Comparison of ENCODE assay signal across 8 cellular contexts in the genomic region with DNA sequence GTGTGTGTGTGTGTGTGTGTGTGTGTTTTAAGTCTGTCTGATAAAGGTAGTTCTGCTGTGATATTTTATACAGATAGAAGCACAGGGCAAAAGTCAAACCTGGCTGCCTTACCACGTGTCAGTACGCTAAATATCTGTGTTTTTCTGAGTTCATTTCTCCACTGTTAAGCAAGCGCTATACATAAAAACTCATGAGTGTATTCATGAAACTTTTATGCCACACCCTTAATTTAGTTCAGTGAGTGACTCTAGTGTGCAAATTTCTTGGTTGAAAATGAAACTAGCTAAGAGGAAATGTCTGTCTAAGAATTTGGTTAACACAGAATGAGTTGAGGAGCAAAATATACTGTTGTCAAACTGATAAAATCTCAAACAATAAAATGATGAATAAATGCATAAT. TPM values are rescaled to one million over a fixed set of nuclear protein-coding genes. Genes with fewer than 3 reads are reported as not detected.
A peak's percentile ranks its signal among the peaks of the same experiment; 100 is the strongest.
DNase-seq lines count a peak whose midpoint lies in the region; ATAC-seq and TF ChIP-seq lines count a peak whose summit lies in the region.

No MANE protein-coding gene starts in this region.

- H3K79me2 ChIP-seq in DND-41 (ENCODE audit: insufficient read depth, low read length) (no peaks in the 10 kb centered on the region), SK-N-SH (ENCODE audit: insufficient read depth) (no peaks in the 10 kb centered on the region)

- ATAC-seq in DND-41 (ENCODE audit: insufficient read depth, low read depth) (0 out of 3 replicates have a peak, but pooled peaks have one; percentile 42), GM19455 (IDR thresholded peaks at IDR 0.05; ENCODE audit: unreplicated experiment) (peak; percentile 90), HG03342 (IDR thresholded peaks at IDR 0.05; ENCODE audit: unreplicated experiment) (peak; percentile 94)
- ATAC-seq in central memory CD8-positive, alpha-beta T cell (replicated peaks; ENCODE audit: extremely low read depth, poor library complexity, severe bottlenecking), result peak; percentile 74

- H3K27me3 Mint-ChIP-seq in central memory CD8-positive, alpha-beta T cell, result no peaks in the 10 kb centered on the region

- H3K36me3 ChIP-seq in DND-41 (ENCODE audit: insufficient read depth, low read length) (peaks cover 32% of the 10 kb centered on the region), SK-N-SH (replicated peaks in 1 of 2; ENCODE audit: control insufficient read depth in 1 of 2, insufficient read depth in 2 of 2, low read length in 1 of 2) (no peaks in the 10 kb centered on the region)

- DNase-seq in DND-41 (no peak), ecto neural progenitor cell (ENCODE audit: low spot score) (no peak), AG08395 (ENCODE audit: low spot score) (no peak), AML-193 (lab: John Stamatoyannopoulos, UW) (no peak), SK-N-SH (no peak)
- DNase-seq in central memory CD8-positive, alpha-beta T cell (ENCODE audit: low spot score in 2 of 2), result no peak

- TF ChIP-seq EP300 in SK-N-SH (IDR thresholded peaks at IDR 0.05; ENCODE audit: borderline replicate concordance in 1 of 2, low read depth in 1 of 2, low read length in 1 of 2), result no peak

- WGBS in SK-N-SH (ENCODE audit: low lambda C conversion rate), result 90% methylated on average over 3 of the region's 3 CpGs

- H3K27ac Mint-ChIP-seq in central memory CD8-positive, alpha-beta T cell (ENCODE audit: low read depth), result peak overlapping the region; percentile 67

- no peaks in the 10 kb centered on the region for H3K27me3 ChIP-seq in DND-41 (ENCODE audit: insufficient read depth, low read length, poor library complexity)
- H3K27me3 ChIP-seq in SK-N-SH (ENCODE audit: insufficient read depth), result no peaks in the 10 kb centered on the region

- no peaks in the 10 kb centered on the region; the same call in 1 of the 2 replicates for H3K4me1 ChIP-seq in DND-41 (ENCODE audit: insufficient read depth, low read length)
- no peaks in the 10 kb centered on the region; a peak in 1 of 4 replicates for H3K4me1 ChIP-seq in SK-N-SH (ENCODE audit: control insufficient read depth in 1 of 2, insufficient read depth in 2 of 2, low read depth in 1 of 2, low read length in 1 of 2)

- no peaks in the 10 kb centered on the region for H3F3A ChIP-seq in SK-N-SH (replicated peaks; ENCODE audit: insufficient read depth)

- no peaks in the 10 kb centered on the region for H3K9me2 ChIP-seq in SK-N-SH

- H2AFZ ChIP-seq in DND-41 (ENCODE audit: low read depth, low read length) (no peak overlapping the region), SK-N-SH (ENCODE audit: low read depth) (no peak overlapping the region)

- CTCF ChIA-PET in SK-N-SH (lab: Yijun Ruan, JAX), result interaction anchor here (0.6 to 1.4 kb wide), 3 partner anchors 8 to 293 kb away, joined by 3 read pairs; no protein-coding TSS in a partner anchor

- peak overlapping the region; percentile 58 for H3K4me3 Mint-ChIP-seq in central memory CD8-positive, alpha-beta T cell

- POLR2A ChIA-PET in SK-N-SH (lab: Yijun Ruan, JAX), result no interaction called here

- TF ChIP-seq CTCF in DND-41 (IDR thresholded peaks at IDR 0.05; ENCODE audit: borderline replicate concordance, extremely low read depth, low read length, poor library complexity, severe bottlenecking) (no peak), SK-N-SH (IDR thresholded peaks at IDR 0.05) (no peak)

- no peak for TF ChIP-seq RAD21 in SK-N-SH (IDR thresholded peaks at IDR 0.05; ENCODE audit: low read length)

- peaks cover 21% of the 10 kb centered on the region for H3K36me3 Mint-ChIP-seq in central memory CD8-positive, alpha-beta T cell (ENCODE audit: insufficient read depth)

- H3K4me3 ChIP-seq in DND-41 (ENCODE audit: low read depth in 1 of 2, low read length in 2 of 2) (no peak overlapping the region), SK-N-SH (ENCODE audit: low read depth in 2 of 2, low read length in 1 of 2) (no peak overlapping the region)

- H3K4me1 Mint-ChIP-seq in central memory CD8-positive, alpha-beta T cell, result peaks cover 44% of the 10 kb centered on the region

- no peak overlapping the region for H3K9ac ChIP-seq in DND-41 (ENCODE audit: low read depth, low read length)
- H3K9ac ChIP-seq in SK-N-SH, result no peak overlapping the region

- no peaks in the 10 kb centered on the region for H3K9me3 Mint-ChIP-seq in central memory CD8-positive, alpha-beta T cell

- H3K27ac ChIP-seq in DND-41 (ENCODE audit: low read length), result 0 out of 2 replicates have a peak overlapping the region, but pooled peaks have one; percentile 28
- H3K27ac ChIP-seq in SK-N-SH (ENCODE audit: low read depth in 2 of 2, low read length in 1 of 2), result no peak overlapping the region

- H4K20me1 ChIP-seq in DND-41 (ENCODE audit: insufficient read depth, low read length) (no peaks in the 10 kb centered on the region), SK-N-SH (ENCODE audit: insufficient read depth) (no peaks in the 10 kb centered on the region)

- H3K4me2 ChIP-seq in DND-41 (ENCODE audit: insufficient read depth, low read length) (no peak overlapping the region), SK-N-SH (no peak overlapping the region)

- H3K9me3 ChIP-seq in DND-41 (ENCODE audit: insufficient read depth, low read length, severe bottlenecking), result no peaks in the 10 kb centered on the region
- H3K9me3 ChIP-seq in SK-N-SH, result no peaks in the 10 kb centered on the region

TF ChIP-seq in SK-N-SH, 30 proteins besides CTCF, POLR2A, EP300 and RAD21 (continues in another document):
- TF ChIP-seq CHD2 (IDR thresholded peaks at IDR 0.05; ENCODE audit: low read length, partially characterized antibody), result no peak
- TF ChIP-seq IRF3 (IDR thresholded peaks at IDR 0.05; ENCODE audit: low read depth, low read length), result no peak
- no peak for TF ChIP-seq REST (IDR thresholded peaks at IDR 0.05; ENCODE audit: low read depth, low read length)
- TF ChIP-seq GABPA (IDR thresholded peaks at IDR 0.05; ENCODE audit: low read depth), result no peak
- TF ChIP-seq TEAD4 (IDR thresholded peaks at IDR 0.05; ENCODE audit: borderline replicate concordance, insufficient read depth), result no peak
- TF ChIP-seq USF2 (IDR thresholded peaks at IDR 0.05; ENCODE audit: borderline replicate concordance, low read depth, low read length), result no peak
- TF ChIP-seq, protein P1, sequence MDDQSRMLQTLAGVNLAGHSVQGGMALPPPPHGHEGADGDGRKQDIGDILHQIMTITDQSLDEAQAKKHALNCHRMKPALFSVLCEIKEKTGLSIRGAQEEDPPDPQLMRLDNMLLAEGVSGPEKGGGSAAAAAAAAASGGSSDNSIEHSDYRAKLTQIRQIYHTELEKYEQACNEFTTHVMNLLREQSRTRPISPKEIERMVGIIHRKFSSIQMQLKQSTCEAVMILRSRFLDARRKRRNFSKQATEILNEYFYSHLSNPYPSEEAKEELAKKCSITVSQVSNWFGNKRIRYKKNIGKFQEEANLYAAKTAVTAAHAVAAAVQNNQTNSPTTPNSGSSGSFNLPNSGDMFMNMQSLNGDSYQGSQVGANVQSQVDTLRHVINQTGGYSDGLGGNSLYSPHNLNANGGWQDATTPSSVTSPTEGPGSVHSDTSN (IDR thresholded peaks at IDR 0.05), result no peak
- no peak for TF ChIP-seq GATA2 (CRISPR knock-in tag; IDR thresholded peaks at IDR 0.05)
- TF ChIP-seq RXRA (IDR thresholded peaks at IDR 0.05; ENCODE audit: borderline replicate concordance, low read depth), result no peak
- no peak for TF ChIP-seq YY1 (IDR thresholded peaks at IDR 0.05; ENCODE audit: low read depth)
- TF ChIP-seq FOXM1 (IDR thresholded peaks at IDR 0.05; ENCODE audit: low read depth), result no peak
- no peak for TF ChIP-seq TCF12 (IDR thresholded peaks at IDR 0.05)
- TF ChIP-seq FOSL2 (IDR thresholded peaks at IDR 0.05; ENCODE audit: borderline replicate concordance, low read depth), result no peak

RNA-seq across cellular contexts. Expression of gene CASP10, which starts 11.2 kb away (rescaled TPM):
- polyA plus RNA-seq in SK-N-SH (2012; rRNA removed), result 0.12 and 0.31 TPM in 2 replicates
- polyA plus RNA-seq in SK-N-SH (2012; cell fraction: cytosol; rRNA removed), result 0.17 and 0.21 TPM in 2 replicates
- 0.11 and 0.74 TPM in 2 replicates for polyA plus RNA-seq in SK-N-SH (2012; cell fraction: nucleus; rRNA removed)

Comparison
In these comparisons a context has a peak if more than half of its experiments do, and no peak if none do; other contexts are left out.
1. ATAC-seq: peak in every context shown above with its lines; median percentile 94 in HG03342; 90 in GM19455; 74 in central memory CD8-positive, alpha-beta T cell; 42 in DND-41.